Comparison of ENCODE assay signal across 1 cellular context in genomic region chr7:2657208-2657607, GRCh38.
TF ChIP-seq lines count a peak whose summit lies in the region.

No MANE protein-coding gene starts in this region.

TF ChIP-seq in HepG2, 621 proteins besides CTCF, POLR2A, EP300 and RAD21:
- no peak for TF ChIP-seq XBP1 (CRISPR knock-in tag; IDR thresholded peaks at IDR 0.05)
- no peak for TF ChIP-seq ATAD3A (CRISPR knock-in tag; IDR thresholded peaks at IDR 0.05)
- TF ChIP-seq ATF7 (IDR thresholded peaks at IDR 0.05): peak; percentile 96
- no peak for TF ChIP-seq ATF7 (CRISPR knock-in tag; IDR thresholded peaks at IDR 0.05)
- TF ChIP-seq CREB1 (IDR thresholded peaks at IDR 0.05): peak; percentile 92
- TF ChIP-seq CREB1 (CRISPR knock-in tag; IDR thresholded peaks at IDR 0.05): no peak
- no peak for TF ChIP-seq CBFB (CRISPR knock-in tag; IDR thresholded peaks at IDR 0.05)
- TF ChIP-seq ZNF414 (CRISPR knock-in tag; IDR thresholded peaks at IDR 0.05): no peak
- no peak for TF ChIP-seq GRHL1 (CRISPR knock-in tag; conservative IDR thresholded peaks at IDR 0.05)
TF ChIP-seq in HepG2: peak in this region for 2.
